16 cellular contexts compared by ENCODE assay signal in the genomic region with DNA sequence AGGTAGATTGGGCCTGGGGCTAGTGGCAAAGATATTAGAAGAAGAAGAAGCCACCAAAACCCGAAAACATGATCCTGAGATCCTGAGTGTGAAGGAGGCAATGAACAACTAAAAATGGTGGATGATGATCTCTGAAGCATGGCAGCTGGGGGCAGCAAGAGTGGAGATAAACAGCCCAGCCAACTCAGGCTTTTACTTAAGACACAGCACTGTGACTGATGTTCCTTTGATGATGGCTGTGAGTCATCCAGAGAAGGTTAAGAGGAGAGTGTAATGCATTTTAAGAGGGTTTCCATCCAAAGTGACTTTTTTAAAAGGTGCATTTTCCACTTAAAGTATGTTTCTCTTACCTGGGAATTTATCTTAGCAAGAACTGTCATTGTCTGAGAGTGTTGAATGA. TPM values are rescaled to one million over a fixed set of nuclear protein-coding genes. Genes with fewer than 3 reads are reported as not detected.
"Had no signal": no experiment of that assay in that cellular context is flagged by ENCODE, and none has a peak within 500 bp of the region (broad histone marks: within the 10 kb centered on the region; RNA-seq: fewer than 3 reads in every experiment).

No MANE protein-coding gene starts in this region.

- H3K4me2 ChIP-seq: smooth muscle cell had no signal

- H3K36me3 ChIP-seq: lower lobe of right lung, ovary, right lobe of liver, thyroid gland had no signal

- H3K9me3 ChIP-seq: lower lobe of right lung, ovary, right lobe of liver, thyroid gland had no signal

- ATAC-seq: esophagus mucosa; lower lobe of right lung; natural killer cell; right lobe of liver; stimulated activated naive B cell treated with anti-CD40 and anti-IgM and Interleukin-4, amounts not matched to agents 10 μg/mL and 1 μg/mL and 100 μg/mL, for 72 hours; WTC11 had no signal

- H3K4me3 ChIP-seq: lower lobe of right lung, ovary, right lobe of liver, smooth muscle cell, thyroid gland had no signal

- H3K27me3 ChIP-seq: ovary, right lobe of liver, thyroid gland had no signal

- H3K4me1 ChIP-seq: lower lobe of right lung, right lobe of liver had no signal

- H3K27ac ChIP-seq: lower lobe of right lung, ovary, right lobe of liver, thyroid gland had no signal

- DNase-seq: activated CD4-positive, alpha-beta memory T cell treated with anti-CD3 and anti-CD28 coated beads, Interleukin-2, amount 10 ng/mL, durations not matched to agents 7 days and 5 days; activated CD4-positive, alpha-beta T cell treated with anti-CD3 and anti-CD28 coated beads for 48 hours; activated gamma-delta T cell; effector CD4-positive, alpha-beta T cell; lower lobe of right lung; natural killer cell; ovary; right lobe of liver; stimulated activated naive B cell treated with anti-CD40 and anti-IgM and Interleukin-4, amounts not matched to agents 10 μg/mL and 1 μg/mL and 100 μg/mL, for 72 hours; thyroid gland had no signal

RNA-seq across cellular contexts. Expression of a gene that starts 14.3 kb away (rescaled TPM):
- total RNA-seq: esophagus mucosa, glomerular endothelial cell, lower lobe of right lung, smooth muscle cell had no signal
- polyA plus RNA-seq: smooth muscle cell had no signal

RNA-seq across cellular contexts. Expression of a gene that starts 55.6 kb away (rescaled TPM):
- total RNA-seq: pulmonary artery endothelial cell, smooth muscle cell, subcutaneous adipose tissue had no signal
- polyA plus RNA-seq: smooth muscle cell had no signal
